ENCODE assay signal across 8 cellular contexts in genomic region chr2:177753682-177754475, GRCh38.
DNase-seq lines count a peak whose midpoint lies in the region; ATAC-seq and TF ChIP-seq lines count a peak whose summit lies in the region.

No MANE protein-coding gene starts in this region.

- no peaks in the 10 kb centered on the region for H3K79me2 ChIP-seq in parathyroid adenoma

- ATAC-seq in stimulated activated effector memory CD8-positive, alpha-beta T cell treated with anti-CD3 and anti-CD28 coated beads, Interleukin-12 subunit alpha, Interleukin-12 subunit beta, amount 100 ng/mL, for 72 hours, result no peak
- no peak for ATAC-seq in HG03108 (IDR thresholded peaks at IDR 0.05; ENCODE audit: unreplicated experiment)

- TF ChIP-seq CTCF in WERI-Rb-1 (IDR thresholded peaks at IDR 0.05; ENCODE audit: low read depth, low read length) (no peak), glutamatergic neuron (IDR thresholded peaks at IDR 0.05; ENCODE audit: partially characterized antibody, unreplicated experiment) (no peak), parathyroid adenoma (IDR thresholded peaks at IDR 0.05) (no peak)

- no peaks in the 10 kb centered on the region for H3K36me3 Mint-ChIP-seq in glutamatergic neuron (ENCODE audit: unreplicated experiment)
- no peaks in the 10 kb centered on the region for H3K36me3 Mint-ChIP-seq in stimulated activated effector memory CD8-positive, alpha-beta T cell treated with anti-CD3 and anti-CD28 coated beads, Interleukin-12 subunit alpha, Interleukin-12 subunit beta, amount 100 ng/mL, for 72 hours

- H2AFZ ChIP-seq in parathyroid adenoma, result peak overlapping the region; percentile 63

- peak overlapping the region; percentile 76 for H3K27ac Mint-ChIP-seq in glutamatergic neuron (ENCODE audit: unreplicated experiment)
- no peak overlapping the region for H3K27ac Mint-ChIP-seq in stimulated activated effector memory CD8-positive, alpha-beta T cell treated with anti-CD3 and anti-CD28 coated beads, Interleukin-12 subunit alpha, Interleukin-12 subunit beta, amount 100 ng/mL, for 72 hours

- peaks cover 28% of the 10 kb centered on the region for H3K4me1 Mint-ChIP-seq in glutamatergic neuron (ENCODE audit: low read depth, unreplicated experiment)
- no peaks in the 10 kb centered on the region for H3K4me1 Mint-ChIP-seq in stimulated activated effector memory CD8-positive, alpha-beta T cell treated with anti-CD3 and anti-CD28 coated beads, Interleukin-12 subunit alpha, Interleukin-12 subunit beta, amount 100 ng/mL, for 72 hours

- no peak overlapping the region for H3K4me2 ChIP-seq in parathyroid adenoma (ENCODE audit: low read length)

- DNase-seq in CD1c-positive myeloid dendritic cell (ENCODE audit: extremely low spot score) (peak; percentile 76), HT-29 (ENCODE audit: low spot score) (peak; percentile 31), WERI-Rb-1 (peak; percentile 58), glutamatergic neuron (peak; percentile 39)
- DNase-seq in stimulated activated effector memory CD8-positive, alpha-beta T cell treated with anti-CD3 and anti-CD28 coated beads, Interleukin-12 subunit alpha, Interleukin-12 subunit beta, amount 100 ng/mL, for 72 hours (ENCODE audit: low spot score in 2 of 2), result no peak
- no peak for DNase-seq in activated effector memory CD4-positive, alpha-beta T cell treated with anti-CD3 and anti-CD28 coated beads, Interleukin-2, amount 50 U/mL, for 16 hours

- H3K4me3 Mint-ChIP-seq in glutamatergic neuron (ENCODE audit: unreplicated experiment), result no peak overlapping the region
- no peak overlapping the region for H3K4me3 Mint-ChIP-seq in stimulated activated effector memory CD8-positive, alpha-beta T cell treated with anti-CD3 and anti-CD28 coated beads, Interleukin-12 subunit alpha, Interleukin-12 subunit beta, amount 100 ng/mL, for 72 hours

- H3K27me3 ChIP-seq in WERI-Rb-1 (ENCODE audit: insufficient read depth, low read depth, severe bottlenecking) (no peaks in the 10 kb centered on the region), parathyroid adenoma (ENCODE audit: control insufficient read depth, insufficient read depth, low read length) (no peaks in the 10 kb centered on the region)

- H3K4me3 ChIP-seq in WERI-Rb-1 (ENCODE audit: low read depth, low read length) (no peak overlapping the region), parathyroid adenoma (ENCODE audit: low read depth, low read length) (peak overlapping the region; percentile 4)

- no peak overlapping the region for H3K9ac ChIP-seq in parathyroid adenoma

- H3K36me3 ChIP-seq in WERI-Rb-1, result no peaks in the 10 kb centered on the region
- no peaks in the 10 kb centered on the region for H3K36me3 ChIP-seq in parathyroid adenoma (ENCODE audit: control insufficient read depth, insufficient read depth, low read length)

- H3K9me3 ChIP-seq in WERI-Rb-1 (ENCODE audit: severe bottlenecking) (no peaks in the 10 kb centered on the region), parathyroid adenoma (ENCODE audit: control insufficient read depth, low read length) (no peaks in the 10 kb centered on the region)

- H3K27ac ChIP-seq in WERI-Rb-1, result no peak overlapping the region
- H3K27ac ChIP-seq in parathyroid adenoma, result peak overlapping the region; percentile 95

- H3K9me3 Mint-ChIP-seq in glutamatergic neuron (ENCODE audit: unreplicated experiment), result peaks cover 2% of the 10 kb centered on the region
- no peaks in the 10 kb centered on the region for H3K9me3 Mint-ChIP-seq in stimulated activated effector memory CD8-positive, alpha-beta T cell treated with anti-CD3 and anti-CD28 coated beads, Interleukin-12 subunit alpha, Interleukin-12 subunit beta, amount 100 ng/mL, for 72 hours

- no peaks in the 10 kb centered on the region for H3K27me3 Mint-ChIP-seq in glutamatergic neuron (ENCODE audit: unreplicated experiment)

- H3K4me1 ChIP-seq in parathyroid adenoma, result peaks cover 42% of the 10 kb centered on the region

Comparison
In these comparisons a context has a peak if more than half of its experiments do, and no peak if none do; other contexts are left out.
1. DNase-seq: peak in CD1c-positive myeloid dendritic cell (single experiment), HT-29 (single experiment), WERI-Rb-1 (single experiment) and glutamatergic neuron (single experiment); none in stimulated activated effector memory CD8-positive, alpha-beta T cell treated with anti-CD3 and anti-CD28 coated beads, Interleukin-12 subunit alpha, Interleukin-12 subunit beta, amount 100 ng/mL, for 72 hours (0 of 2) and activated effector memory CD4-positive, alpha-beta T cell treated with anti-CD3 and anti-CD28 coated beads, Interleukin-2, amount 50 U/mL, for 16 hours (single experiment).